ENCODE assay signal across 13 cellular contexts in the genomic region with DNA sequence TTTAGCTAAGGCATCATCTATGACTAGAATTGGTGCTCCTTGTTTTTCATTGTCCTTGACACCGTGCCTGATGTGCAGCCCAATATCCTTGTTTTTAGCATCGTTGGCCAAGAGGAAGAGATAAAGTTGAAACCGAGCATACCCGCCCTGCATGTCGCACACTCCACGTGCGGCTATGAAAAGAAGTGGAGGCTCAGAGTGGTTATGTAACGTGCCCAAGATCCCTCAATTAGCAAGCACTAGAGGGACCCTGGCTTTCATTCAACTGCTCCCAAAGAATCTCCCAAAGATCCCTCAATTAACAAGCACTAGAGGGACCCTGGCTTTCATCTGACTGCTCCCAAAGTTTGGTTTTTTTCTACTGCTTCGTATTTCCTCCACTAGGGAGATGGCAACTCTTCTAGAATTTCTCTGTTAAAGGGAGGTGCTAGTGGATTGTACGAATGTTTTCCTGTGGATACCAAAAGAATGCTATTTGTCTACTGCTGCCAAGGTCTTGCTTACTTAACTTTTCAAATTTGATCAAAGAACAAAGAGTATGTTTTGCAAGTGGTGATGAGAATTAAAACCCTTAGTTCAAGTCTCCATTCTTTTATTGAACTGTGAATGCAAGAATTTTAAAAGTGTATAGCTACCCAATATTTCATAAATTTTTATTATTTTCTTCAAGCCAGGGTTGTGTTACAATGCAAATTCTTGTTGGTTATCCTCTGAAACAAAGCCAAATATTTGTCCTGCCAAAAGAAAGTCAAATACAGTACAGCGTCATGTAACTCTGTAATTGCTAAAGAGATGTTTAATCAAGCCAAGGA.
DNase-seq lines count a peak whose midpoint lies in the region; ATAC-seq, FAIRE-seq and TF ChIP-seq lines count a peak whose summit lies in the region.
"Had no signal": no experiment of that assay in that cellular context is flagged by ENCODE, and none has a peak within 500 bp of the region (broad histone marks: within the 10 kb centered on the region; RNA-seq: fewer than 3 reads in every experiment).

No MANE protein-coding gene starts in this region.

- H3K4me2 ChIP-seq in keratinocyte (ENCODE audit: control insufficient read depth, extremely low read depth, insufficient read depth, low read depth, low read length) = no peak overlapping the region

- H3K4me1 ChIP-seq in keratinocyte (ENCODE audit: control insufficient read depth, extremely low read depth, insufficient read depth, low read length) (no peaks in the 10 kb centered on the region), subcutaneous abdominal adipose tissue (ENCODE audit: control insufficient read depth in 5 of 5, insufficient read depth in 5 of 5, low read length in 5 of 5) (peaks cover 2 to 38% (median 18%) of the 10 kb centered on the region in 5 donors)
- H3K4me1 ChIP-seq: transverse colon had no signal

- no peak overlapping the region for H3K4me3 Mint-ChIP-seq in CD14-positive monocyte
- H3K4me3 Mint-ChIP-seq: activated CD8-positive, alpha-beta T cell treated with anti-CD3 and anti-CD28 coated beads for 36 hours; activated naive CD8-positive, alpha-beta T cell; T-helper 17 cell had no signal

- H3K79me2 ChIP-seq in keratinocyte (ENCODE audit: control insufficient read depth, insufficient read depth, low read length) = no peaks in the 10 kb centered on the region

- H3K9me3 Mint-ChIP-seq in CD14-positive monocyte = no peaks in the 10 kb centered on the region
- H3K9me3 Mint-ChIP-seq: activated CD8-positive, alpha-beta T cell treated with anti-CD3 and anti-CD28 coated beads for 36 hours had no signal

- no peaks in the 10 kb centered on the region for H4K20me1 ChIP-seq in keratinocyte (ENCODE audit: control insufficient read depth, extremely low read depth, insufficient read depth, low read length)

- peak; percentile 37 for TF ChIP-seq CTCF in choroid plexus epithelial cell (conservative IDR thresholded peaks at IDR 0.05; ENCODE audit: low read depth, low read length)
- TF ChIP-seq CTCF in keratinocyte (optimal IDR thresholded peaks at IDR 0.05 in 1 of 3, IDR thresholded peaks at IDR 0.05 in 1 of 3, conservative IDR thresholded peaks at IDR 0.05 in 1 of 3; ENCODE audit: extremely low read depth in 1 of 3, insufficient read depth in 2 of 3, low read length in 3 of 3) = no peak
- TF ChIP-seq CTCF in CD14-positive monocyte (IDR thresholded peaks at IDR 0.05) = no peak

- no peaks in the 10 kb centered on the region for H3K36me3 Mint-ChIP-seq in CD14-positive monocyte
- H3K36me3 Mint-ChIP-seq: activated naive CD8-positive, alpha-beta T cell had no signal

- H3K9ac ChIP-seq in keratinocyte (ENCODE audit: control insufficient read depth, extremely low read depth, insufficient read depth, low read length) (no peak overlapping the region), subcutaneous abdominal adipose tissue (ENCODE audit: low read length in 5 of 5) (no peak overlapping the region)

- H3K27ac ChIP-seq in keratinocyte (ENCODE audit: control insufficient read depth, insufficient read depth, low read length) (no peak overlapping the region), subcutaneous abdominal adipose tissue (ENCODE audit: low read depth, low read length) (peak overlapping the region; percentile 86)
- H3K27ac ChIP-seq: transverse colon had no signal

- H3K4me1 Mint-ChIP-seq in CD14-positive monocyte = peaks cover 5% of the 10 kb centered on the region

- peaks cover 2% of the 10 kb centered on the region in 3 donors for H3K27me3 Mint-ChIP-seq in CD14-positive monocyte (ENCODE audit: low read depth in 3 of 3)

- no peak overlapping the region for H2AFZ ChIP-seq in keratinocyte (ENCODE audit: control insufficient read depth, low read length)

- H3K9me1 ChIP-seq in keratinocyte (ENCODE audit: control insufficient read depth, extremely low read depth, insufficient read depth, low read length) = no peaks in the 10 kb centered on the region

- H3K27me3 ChIP-seq in keratinocyte (ENCODE audit: control insufficient read depth, extremely low read depth, insufficient read depth, low read length) = peaks cover 6% of the 10 kb centered on the region
- H3K27me3 ChIP-seq in subcutaneous abdominal adipose tissue (ENCODE audit: control insufficient read depth in 5 of 5, insufficient read depth in 4 of 5, low read length in 5 of 5) = no peaks in the 10 kb centered on the region
- H3K27me3 ChIP-seq: transverse colon had no signal

- H3K4me3 ChIP-seq in choroid plexus epithelial cell (ENCODE audit: low read depth, low read length) = no peak overlapping the region
- no peak overlapping the region for H3K4me3 ChIP-seq in keratinocyte (ENCODE audit: control insufficient read depth in 2 of 3, extremely low read depth in 1 of 3, insufficient read depth in 2 of 3, low read depth in 1 of 3, low read length in 3 of 3)
- H3K4me3 ChIP-seq in subcutaneous abdominal adipose tissue (ENCODE audit: low read depth in 1 of 5, low read length in 5 of 5) = no peak overlapping the region
- H3K4me3 ChIP-seq: transverse colon had no signal

- intact Hi-C loops in CD14-positive monocyte (cut with micrococcal nuclease) = no loop called here

- dilution Hi-C loops in keratinocyte (cut with MboI; ENCODE audit: extremely low pct_ligation_motif_present, low sequenced_read_pairs) = no loop called here

- FAIRE-seq in keratinocyte (lab: Jason Lieb, UNC) = peak; percentile 23

- H3K27ac Mint-ChIP-seq in CD14-positive monocyte = no peak overlapping the region
- H3K27ac Mint-ChIP-seq: activated CD8-positive, alpha-beta T cell treated with anti-CD3 and anti-CD28 coated beads for 36 hours; activated naive CD8-positive, alpha-beta T cell; T-helper 17 cell had no signal

- no peaks in the 10 kb centered on the region for H3K36me3 ChIP-seq in keratinocyte (ENCODE audit: control insufficient read depth in 2 of 2, extremely low read depth in 1 of 2, insufficient read depth in 2 of 2, low read length in 2 of 2)
- H3K36me3 ChIP-seq in subcutaneous abdominal adipose tissue (ENCODE audit: control insufficient read depth in 5 of 5, insufficient read depth in 5 of 5, low read length in 5 of 5) = no peaks in the 10 kb centered on the region
- H3K36me3 ChIP-seq: transverse colon had no signal

- H3K9me3 ChIP-seq in keratinocyte (ENCODE audit: control insufficient read depth, low read depth, low read length) = no peaks in the 10 kb centered on the region
- no peaks in the 10 kb centered on the region for H3K9me3 ChIP-seq in subcutaneous abdominal adipose tissue (ENCODE audit: control insufficient read depth in 5 of 5, low read length in 5 of 5)
- H3K9me3 ChIP-seq: transverse colon had no signal

- peak; percentile 36 for DNase-seq in HCEC 1CT
- DNase-seq in choroid plexus epithelial cell (ENCODE audit: low read depth) = peak; percentile 88
- no peak for DNase-seq in keratinocyte (ENCODE audit: low read depth, low spot score)
- no peak for DNase-seq in CD14-positive monocyte (ENCODE audit: low spot score)
- DNase-seq: activated CD8-positive, alpha-beta T cell treated with anti-CD3 and anti-CD28 coated beads for 36 hours; NCI-H1417 treated with DMSO at 0.1 percent for 48 hours; occipital lobe; T-helper 17 cell; transverse colon had no signal

- ATAC-seq in HG03135 (IDR thresholded peaks at IDR 0.05; ENCODE audit: unreplicated experiment) (no peak), HG02981 (IDR thresholded peaks at IDR 0.05; ENCODE audit: unreplicated experiment) (no peak)
- ATAC-seq: activated CD8-positive, alpha-beta T cell treated with anti-CD3 and anti-CD28 coated beads for 36 hours; T-helper 17 cell had no signal

Comparison
In these comparisons a context has a peak if more than half of its experiments do, and no peak if none do; other contexts are left out.
1. DNase-seq: peak in HCEC 1CT (single experiment) and choroid plexus epithelial cell (single experiment); none in keratinocyte (single experiment) and CD14-positive monocyte (single experiment).